ENCODE assay signal across 2 cellular contexts in genomic region chr1:11799099-11799498, GRCh38.
TF ChIP-seq lines count a peak whose summit lies in the region.

No MANE protein-coding gene starts in this region.

TF ChIP-seq in K562, 482 proteins besides CTCF, POLR2A, EP300 and RAD21 (continues in another document):
- TF ChIP-seq WHSC1 (IDR thresholded peaks at IDR 0.05; ENCODE audit: low read length) (peak; percentile 44), SMARCA5 (IDR thresholded peaks at IDR 0.05) (no peak), NR0B1 (IDR thresholded peaks at IDR 0.05; ENCODE audit: partially characterized antibody) (no peak), MYC (IDR thresholded peaks at IDR 0.05; ENCODE audit: low read depth, low read length) (no peak), MYC (CRISPR knock-in tag; IDR thresholded peaks at IDR 0.05; ENCODE audit: borderline replicate concordance, low read depth) (no peak), FOXK2 (conservative IDR thresholded peaks at IDR 0.05 in 1 of 2, IDR thresholded peaks at IDR 0.05 in 1 of 2; ENCODE audit: low read depth in 2 of 2) (no peak), FIP1L1 (IDR thresholded peaks at IDR 0.05; ENCODE audit: low read depth, low read length, poor library complexity, severe bottlenecking) (no peak), TAF9B (IDR thresholded peaks at IDR 0.05; ENCODE audit: partially characterized antibody) (no peak), CBX2 (IDR thresholded peaks at IDR 0.05; ENCODE audit: insufficient read depth, low read length, poor library complexity, severe bottlenecking) (no peak), ZBTB2 (IDR thresholded peaks at IDR 0.05) (no peak), E2F8 (IDR thresholded peaks at IDR 0.05; ENCODE audit: low read depth, partially characterized antibody) (no peak), SMAD3 (CRISPR knock-in tag; conservative IDR thresholded peaks at IDR 0.05) (no peak), HDAC8 (tag; IDR thresholded peaks at IDR 0.05) (no peak), KAT7 (CRISPR knock-in tag; IDR thresholded peaks at IDR 0.05; ENCODE audit: borderline replicate concordance) (0 out of 2 replicates have a peak, but pooled peaks have one; percentile 32), NCOA6 (IDR thresholded peaks at IDR 0.05) (no peak), ZNF668 (CRISPR knock-in tag; IDR thresholded peaks at IDR 0.05) (no peak), BACH1 (tag; IDR thresholded peaks at IDR 0.05) (peak; percentile 8; the same call in 1 of the 2 replicates), MIER1 (IDR thresholded peaks at IDR 0.05; ENCODE audit: low read depth) (no peak), ZNF311 (CRISPR knock-in tag; IDR thresholded peaks at IDR 0.05) (peak; percentile 39; the same call in 1 of the 2 replicates), ZNF224 (CRISPR knock-in tag; IDR thresholded peaks at IDR 0.05) (no peak), JUND (IDR thresholded peaks at IDR 0.05; ENCODE audit: borderline replicate concordance, low read depth, low read length) (no peak), JUND (tag; IDR thresholded peaks at IDR 0.05; ENCODE audit: borderline replicate concordance, low read depth, low read length) (no peak), FOS (IDR thresholded peaks at IDR 0.05; ENCODE audit: extremely low read depth, insufficient read length) (no peak), ZNF717 (CRISPR knock-in tag; IDR thresholded peaks at IDR 0.05) (0 out of 2 replicates have a peak, but pooled peaks have one; percentile 65), MBD2 (IDR thresholded peaks at IDR 0.05; ENCODE audit: borderline replicate concordance, low read depth) (no peak), ZKSCAN8 (CRISPR knock-in tag; IDR thresholded peaks at IDR 0.05) (no peak), NONO (IDR thresholded peaks at IDR 0.05; ENCODE audit: low read depth in 2 of 2, low read length in 1 of 2) (no peak), ZNF324 (CRISPR knock-in tag; IDR thresholded peaks at IDR 0.05) (no peak), SAP30 (IDR thresholded peaks at IDR 0.05; ENCODE audit: borderline replicate concordance, insufficient read depth, low read depth, low read length, poor library complexity, severe bottlenecking) (no peak), SMARCE1 (IDR thresholded peaks at IDR 0.05) (no peak)

TF ChIP-seq in SK-N-SH, 30 proteins besides CTCF, POLR2A, EP300 and RAD21:
- TF ChIP-seq NFIC (IDR thresholded peaks at IDR 0.05; ENCODE audit: borderline replicate concordance) (no peak), ELF1 (IDR thresholded peaks at IDR 0.05) (no peak), MAX (IDR thresholded peaks at IDR 0.05; ENCODE audit: low read depth) (no peak), USF2 (IDR thresholded peaks at IDR 0.05; ENCODE audit: borderline replicate concordance, low read depth, low read length) (no peak), SMC3 (IDR thresholded peaks at IDR 0.05; ENCODE audit: low read depth, low read length) (no peak), ZBTB33 (IDR thresholded peaks at IDR 0.05; ENCODE audit: borderline replicate concordance, low read depth) (no peak), POLR2AphosphoS5 (IDR thresholded peaks at IDR 0.05; ENCODE audit: low read depth, low read length) (no peak), CHD2 (IDR thresholded peaks at IDR 0.05; ENCODE audit: low read length, partially characterized antibody) (no peak), MXI1 (IDR thresholded peaks at IDR 0.05; ENCODE audit: low read depth, low read length) (no peak), YY1 (IDR thresholded peaks at IDR 0.05; ENCODE audit: low read depth) (no peak), RCOR1 (IDR thresholded peaks at IDR 0.05; ENCODE audit: low read length) (no peak), TCF12 (IDR thresholded peaks at IDR 0.05) (no peak), GABPA (IDR thresholded peaks at IDR 0.05; ENCODE audit: low read depth) (no peak), NRF1 (IDR thresholded peaks at IDR 0.05; ENCODE audit: low read depth, low read length) (no peak), GATA2 (CRISPR knock-in tag; IDR thresholded peaks at IDR 0.05) (no peak), EZH2phosphoT487 (IDR thresholded peaks at IDR 0.05; ENCODE audit: borderline replicate concordance, low read depth) (no peak), MEF2A (IDR thresholded peaks at IDR 0.05; ENCODE audit: borderline replicate concordance, low read depth) (no peak)
TF ChIP-seq in SK-N-SH: peak in this region for 0.
